ENCODE assay signal across 8 cellular contexts in the genomic region with DNA sequence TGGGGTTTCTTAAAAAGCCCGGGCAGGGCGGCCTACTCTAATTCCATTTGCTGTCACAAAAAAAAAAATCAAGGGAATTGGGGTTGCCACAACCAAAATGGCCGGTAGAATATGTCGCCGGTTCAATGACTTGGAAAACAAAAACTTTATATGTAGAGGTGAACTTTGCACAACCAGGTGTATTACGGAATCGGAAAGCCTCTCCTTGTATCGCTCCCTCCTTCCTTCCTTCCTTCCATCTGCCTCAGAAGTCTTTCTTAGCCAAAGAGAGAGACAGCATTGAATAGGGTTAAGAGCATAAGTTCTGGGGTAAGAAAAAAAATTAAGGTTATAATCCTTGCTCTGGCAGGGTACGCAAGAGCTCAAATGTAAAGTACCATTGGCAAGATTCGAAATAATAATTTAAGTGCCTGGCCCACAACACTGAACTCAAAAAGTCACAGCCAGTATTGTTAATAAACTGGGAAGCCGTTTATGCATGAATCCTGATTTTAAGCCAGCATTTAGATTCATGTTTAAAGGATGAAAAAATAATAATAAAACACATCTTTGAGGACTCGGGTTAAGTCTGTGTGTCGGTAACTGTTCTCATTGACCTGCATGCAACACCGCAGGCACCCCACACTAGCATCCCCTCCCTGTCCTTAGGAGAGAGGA. TPM values are rescaled to one million over a fixed set of nuclear protein-coding genes. Genes with fewer than 3 reads are reported as not detected.
A peak's percentile ranks its signal among the peaks of the same experiment; 100 is the strongest.
DNase-seq lines count a peak whose midpoint lies in the region; ATAC-seq and TF ChIP-seq lines count a peak whose summit lies in the region.

No MANE protein-coding gene starts in this region.

- H3K4me2 ChIP-seq in SU-DHL-6 (ENCODE audit: low read depth, low read length, poor library complexity, severe bottlenecking) (peak overlapping the region; percentile 77), hepatocyte (peak overlapping the region; percentile 90)

- peak overlapping the region; percentile 73 for H3K4me3 ChIP-seq in SU-DHL-6 (ENCODE audit: insufficient read depth, low read length, poor library complexity, severe bottlenecking)
- H3K4me3 ChIP-seq in hepatocyte: peak overlapping the region; percentile 99

- POLR2A ChIA-PET in activated CD4-positive, alpha-beta T cell treated with anti-CD3 and anti-CD28 coated beads for 36 hours (lab: Charles Lee): interaction anchor here (1.1 to 2.5 kb wide), 2 partner anchors 37 to 60 kb away, joined by 4 to 12 read pairs; a partner anchor contains a TSS

- H3K4me1 Mint-ChIP-seq in activated CD4-positive, alpha-beta T cell treated with anti-CD3 and anti-CD28 coated beads for 36 hours: peaks cover 53% of the 10 kb centered on the region
- H3K4me1 Mint-ChIP-seq in stimulated activated effector memory CD8-positive, alpha-beta T cell treated with anti-CD3 and anti-CD28 coated beads, Interleukin-12 subunit alpha, Interleukin-12 subunit beta, amount 100 ng/mL, for 72 hours: peaks cover 40% of the 10 kb centered on the region

- no peaks in the 10 kb centered on the region for H3K9me3 ChIP-seq in SU-DHL-6 (ENCODE audit: insufficient read depth, low read length)
- no peaks in the 10 kb centered on the region for H3K9me3 ChIP-seq in hepatocyte (ENCODE audit: low read depth)

- H2AFZ ChIP-seq in SU-DHL-6 (ENCODE audit: low read depth, low read length, severe bottlenecking) (peak overlapping the region; percentile 99), hepatocyte (peak overlapping the region; percentile 77)

- H3K27ac ChIP-seq in SU-DHL-6 (ENCODE audit: low read depth, low read length) (no peak overlapping the region), hepatocyte (peak overlapping the region; percentile 99)

- TF ChIP-seq CTCF in SU-DHL-6 (IDR thresholded peaks at IDR 0.05; ENCODE audit: insufficient read depth, low read length, poor library complexity, severe bottlenecking) (no peak), hepatocyte (IDR thresholded peaks at IDR 0.05; ENCODE audit: poor library complexity) (no peak)

- DNase-seq in activated CD4-positive, alpha-beta T cell treated with anti-CD3 and anti-CD28 coated beads for 36 hours: no peak
- DNase-seq in activated CD4-positive, alpha-beta T cell treated with anti-CD3 and anti-CD28 coated beads, Interleukin-2, amount 50 U/mL, for 48 hours: no peak
- DNase-seq in hepatocyte (ENCODE audit: low spot score): no peak
- no peak for DNase-seq in stimulated activated effector memory CD8-positive, alpha-beta T cell treated with anti-CD3 and anti-CD28 coated beads, Interleukin-12 subunit alpha, Interleukin-12 subunit beta, amount 100 ng/mL, for 72 hours (ENCODE audit: low spot score in 2 of 2)
- no peak for DNase-seq in NK-92 treated with Interleukin-12 subunit alpha and Interleukin-12 subunit beta, amount 100 ng/mL, for 24 hours (lab: John Stamatoyannopoulos, UW)

- CTCF ChIA-PET in activated CD4-positive, alpha-beta T cell treated with anti-CD3 and anti-CD28 coated beads for 36 hours (lab: Charles Lee): interaction anchor here (0.9 to 1.0 kb wide), 2 partner anchors 16 to 30 kb away, joined by 3 read pairs; no protein-coding TSS in a partner anchor

- intact Hi-C loops in activated CD4-positive, alpha-beta T cell treated with anti-CD3 and anti-CD28 coated beads for 36 hours (cut with DNase I, micrococcal nuclease): loop anchor here (1.0 to 5.0 kb wide), 7 partner anchors 59 to 1016 kb away; a partner anchor contains a TSS

- peak overlapping the region; percentile 87 for H3K4me3 Mint-ChIP-seq in activated CD4-positive, alpha-beta T cell treated with anti-CD3 and anti-CD28 coated beads for 36 hours
- peak overlapping the region; percentile 91 for H3K4me3 Mint-ChIP-seq in stimulated activated effector memory CD8-positive, alpha-beta T cell treated with anti-CD3 and anti-CD28 coated beads, Interleukin-12 subunit alpha, Interleukin-12 subunit beta, amount 100 ng/mL, for 72 hours

- peak; percentile 27 for ATAC-seq in activated CD4-positive, alpha-beta T cell treated with anti-CD3 and anti-CD28 coated beads for 36 hours
- ATAC-seq in HG02763 (IDR thresholded peaks at IDR 0.05; ENCODE audit: unreplicated experiment) (peak; percentile 17), GM19328 (IDR thresholded peaks at IDR 0.05; ENCODE audit: unreplicated experiment) (no peak)
- no peak for ATAC-seq in stimulated activated effector memory CD8-positive, alpha-beta T cell treated with anti-CD3 and anti-CD28 coated beads, Interleukin-12 subunit alpha, Interleukin-12 subunit beta, amount 100 ng/mL, for 72 hours

- H3K4me1 ChIP-seq in hepatocyte (ENCODE audit: insufficient read depth): peaks cover 27% of the 10 kb centered on the region

- H3K36me3 ChIP-seq in SU-DHL-6 (ENCODE audit: low read length): no peaks in the 10 kb centered on the region
- H3K36me3 ChIP-seq in hepatocyte (replicated peaks; ENCODE audit: insufficient read depth, low read depth): no peaks in the 10 kb centered on the region

- no peaks in the 10 kb centered on the region for H3K27me3 Mint-ChIP-seq in activated CD4-positive, alpha-beta T cell treated with anti-CD3 and anti-CD28 coated beads for 36 hours

- H3K79me2 ChIP-seq in SU-DHL-6 (ENCODE audit: insufficient read depth, low read length) (peaks cover 30% of the 10 kb centered on the region), hepatocyte (peaks cover 43% of the 10 kb centered on the region)

- peak overlapping the region; percentile 93 for H3K27ac Mint-ChIP-seq in activated CD4-positive, alpha-beta T cell treated with anti-CD3 and anti-CD28 coated beads for 36 hours
- peak overlapping the region; percentile 96 for H3K27ac Mint-ChIP-seq in stimulated activated effector memory CD8-positive, alpha-beta T cell treated with anti-CD3 and anti-CD28 coated beads, Interleukin-12 subunit alpha, Interleukin-12 subunit beta, amount 100 ng/mL, for 72 hours

- H3F3A ChIP-seq in SU-DHL-6 (ENCODE audit: insufficient read depth): 0 out of 2 replicates have a peak, but pooled peaks cover 6% of the 10 kb centered on the region

- no peaks in the 10 kb centered on the region for H3K27me3 ChIP-seq in SU-DHL-6 (ENCODE audit: low read length)
- H3K27me3 ChIP-seq in hepatocyte: no peaks in the 10 kb centered on the region

- peaks cover 9% of the 10 kb centered on the region for H3K36me3 Mint-ChIP-seq in activated CD4-positive, alpha-beta T cell treated with anti-CD3 and anti-CD28 coated beads for 36 hours (ENCODE audit: low read depth)
- peaks cover 20% of the 10 kb centered on the region for H3K36me3 Mint-ChIP-seq in stimulated activated effector memory CD8-positive, alpha-beta T cell treated with anti-CD3 and anti-CD28 coated beads, Interleukin-12 subunit alpha, Interleukin-12 subunit beta, amount 100 ng/mL, for 72 hours

- no peaks in the 10 kb centered on the region for H3K9me3 Mint-ChIP-seq in activated CD4-positive, alpha-beta T cell treated with anti-CD3 and anti-CD28 coated beads for 36 hours (ENCODE audit: low read depth)
- H3K9me3 Mint-ChIP-seq in stimulated activated effector memory CD8-positive, alpha-beta T cell treated with anti-CD3 and anti-CD28 coated beads, Interleukin-12 subunit alpha, Interleukin-12 subunit beta, amount 100 ng/mL, for 72 hours: no peaks in the 10 kb centered on the region

- 16% methylated on average over 14 of the region's 14 CpGs for WGBS in hepatocyte (ENCODE audit: low lambda C conversion rate, missing lambda C conversion rate)

- H3K9me2 ChIP-seq in SU-DHL-6 (replicated peaks; ENCODE audit: insufficient read depth, low read length) (no peaks in the 10 kb centered on the region), hepatocyte (replicated peaks; ENCODE audit: insufficient read depth) (no peaks in the 10 kb centered on the region)

- H4K20me1 ChIP-seq in SU-DHL-6 (ENCODE audit: low read depth, low read length): no peaks in the 10 kb centered on the region
- peaks cover 35% of the 10 kb centered on the region for H4K20me1 ChIP-seq in hepatocyte (ENCODE audit: insufficient read depth, poor library complexity, severe bottlenecking)

- H3K9ac ChIP-seq in SU-DHL-6 (ENCODE audit: low read length): peak overlapping the region; percentile 84

RNA-seq across cellular contexts. Expression of a gene that starts 0.5 kb away (rescaled TPM):
- total RNA-seq in activated CD4-positive, alpha-beta T cell treated with anti-CD3 and anti-CD28 coated beads for 36 hours: 10 to 100 TPM; 66.3 to 68.3 TPM
- total RNA-seq in hepatocyte: 131 and 142 TPM in 2 replicates
- 146 and 148 TPM in 2 replicates for polyA plus RNA-seq in hepatocyte

RNA-seq across cellular contexts. Expression of a gene that starts 59.2 kb away (rescaled TPM):
- 100 to 1,000 TPM in 1 of 2 experiments, 10 to 100 TPM in 1; 92.7 to 102 TPM for total RNA-seq in activated CD4-positive, alpha-beta T cell treated with anti-CD3 and anti-CD28 coated beads for 36 hours
- total RNA-seq in hepatocyte: 10.0 and 12.9 TPM in 2 replicates
- polyA plus RNA-seq in hepatocyte: 7.3 and 12.8 TPM in 2 replicates

Comparison
In these comparisons a context has a peak if more than half of its experiments do, and no peak if none do; other contexts are left out.
1. ATAC-seq: peak in activated CD4-positive, alpha-beta T cell treated with anti-CD3 and anti-CD28 coated beads for 36 hours (single experiment) and HG02763 (single experiment); none in stimulated activated effector memory CD8-positive, alpha-beta T cell treated with anti-CD3 and anti-CD28 coated beads, Interleukin-12 subunit alpha, Interleukin-12 subunit beta, amount 100 ng/mL, for 72 hours (single experiment) and GM19328 (single experiment).